ENCODE assay signal across 13 cellular contexts in genomic region chr4:40349561-40350198, GRCh38. TPM values are rescaled to one million over a fixed set of nuclear protein-coding genes. Genes with fewer than 3 reads are reported as not detected.
A peak's percentile ranks its signal among the peaks of the same experiment; 100 is the strongest.
DNase-seq lines count a peak whose midpoint lies in the region; ATAC-seq, FAIRE-seq and TF ChIP-seq lines count a peak whose summit lies in the region.
"Had no signal": no experiment of that assay in that cellular context is flagged by ENCODE, and none has a peak within 500 bp of the region (broad histone marks: within the 10 kb centered on the region; RNA-seq: fewer than 3 reads in every experiment).

No MANE protein-coding gene starts in this region.

- peak; percentile 45 for DNase-seq in AG20443 (ENCODE audit: low spot score)
- DNase-seq in GM19239 (ENCODE audit: insufficient read length, low spot score): no peak
- DNase-seq in kidney epithelial cell (ENCODE audit: low read depth): peak; percentile 29
- no peak for DNase-seq in natural killer cell treated with Interleukin-12 subunit alpha and Interleukin-12 subunit beta and Interleukin-15 and Interleukin-18, amount 100 ng/mL, for 72 hours (ENCODE audit: low spot score)
- no peak for DNase-seq in NCI-H1930 (lab: John Stamatoyannopoulos, UW)
- DNase-seq in dedifferentiated amniotic fluid mesenchymal stem cell (ENCODE audit: extremely low spot score): no peak
- DNase-seq: CD4-positive, alpha-beta T cell; foreskin melanocyte; occipital lobe had no signal

- no peaks in the 10 kb centered on the region for H3K36me3 Mint-ChIP-seq in activated T-helper 17 cell treated with anti-CD3 and anti-CD28 coated beads, Interleukin-2, amount 50 U/mL, for 72 hours (ENCODE audit: low read depth)
- H3K36me3 Mint-ChIP-seq in natural killer cell treated with Interleukin-12 subunit alpha and Interleukin-12 subunit beta and Interleukin-15 and Interleukin-18, amount 100 ng/mL, for 72 hours: no peaks in the 10 kb centered on the region

- no peak for TF ChIP-seq CTCF in kidney epithelial cell (IDR thresholded peaks at IDR 0.05; ENCODE audit: insufficient read depth, low read length, poor library complexity, severe bottlenecking)

- peak; percentile 56 for ATAC-seq in activated T-helper 17 cell treated with anti-CD3 and anti-CD28 coated beads, Interleukin-2, amount 50 U/mL, for 72 hours (replicated peaks)
- no peak for ATAC-seq in natural killer cell treated with Interleukin-12 subunit alpha and Interleukin-12 subunit beta and Interleukin-15 and Interleukin-18, amount 100 ng/mL, for 72 hours
- ATAC-seq in GM19463 (IDR thresholded peaks at IDR 0.05; ENCODE audit: unreplicated experiment): no peak

- no peaks in the 10 kb centered on the region for H3K27me3 ChIP-seq in kidney epithelial cell (ENCODE audit: control insufficient read depth, insufficient read depth, low read length)

- no peaks in the 10 kb centered on the region for H3K9me3 Mint-ChIP-seq in activated T-helper 17 cell treated with anti-CD3 and anti-CD28 coated beads, Interleukin-2, amount 50 U/mL, for 72 hours
- no peaks in the 10 kb centered on the region for H3K9me3 Mint-ChIP-seq in natural killer cell treated with Interleukin-12 subunit alpha and Interleukin-12 subunit beta and Interleukin-15 and Interleukin-18, amount 100 ng/mL, for 72 hours

- H3K36me3 ChIP-seq in kidney epithelial cell (ENCODE audit: control insufficient read depth, insufficient read depth, low read length): no peaks in the 10 kb centered on the region

- peak; percentile 28 for FAIRE-seq in GM19239 (lab: Jason Lieb, UNC)
- FAIRE-seq: H1 had no signal

- H3K4me1 Mint-ChIP-seq in activated T-helper 17 cell treated with anti-CD3 and anti-CD28 coated beads, Interleukin-2, amount 50 U/mL, for 72 hours: no peaks in the 10 kb centered on the region
- H3K4me1 Mint-ChIP-seq in natural killer cell treated with Interleukin-12 subunit alpha and Interleukin-12 subunit beta and Interleukin-15 and Interleukin-18, amount 100 ng/mL, for 72 hours (ENCODE audit: low read depth in 2 of 2): no peaks in the 10 kb centered on the region

- H3K27me3 Mint-ChIP-seq in activated T-helper 17 cell treated with anti-CD3 and anti-CD28 coated beads, Interleukin-2, amount 50 U/mL, for 72 hours: no peaks in the 10 kb centered on the region
- H3K27me3 Mint-ChIP-seq in natural killer cell treated with Interleukin-12 subunit alpha and Interleukin-12 subunit beta and Interleukin-15 and Interleukin-18, amount 100 ng/mL, for 72 hours: peaks cover 7 to 13% of the 10 kb centered on the region in 2 donors

- no peak overlapping the region for H3K27ac Mint-ChIP-seq in activated T-helper 17 cell treated with anti-CD3 and anti-CD28 coated beads, Interleukin-2, amount 50 U/mL, for 72 hours
- no peak overlapping the region for H3K27ac Mint-ChIP-seq in natural killer cell treated with Interleukin-12 subunit alpha and Interleukin-12 subunit beta and Interleukin-15 and Interleukin-18, amount 100 ng/mL, for 72 hours
- H3K27ac Mint-ChIP-seq: CD4-positive, alpha-beta T cell had no signal

- H3K4me3 ChIP-seq in kidney epithelial cell (ENCODE audit: low read depth, low read length): no peak overlapping the region

- no peak overlapping the region for H3K4me3 Mint-ChIP-seq in activated T-helper 17 cell treated with anti-CD3 and anti-CD28 coated beads, Interleukin-2, amount 50 U/mL, for 72 hours
- H3K4me3 Mint-ChIP-seq in natural killer cell treated with Interleukin-12 subunit alpha and Interleukin-12 subunit beta and Interleukin-15 and Interleukin-18, amount 100 ng/mL, for 72 hours: no peak overlapping the region
- H3K4me3 Mint-ChIP-seq: CD4-positive, alpha-beta T cell had no signal

RNA-seq across cellular contexts. Expression of gene CHRNA9, which starts 14.5 kb away (rescaled TPM):
- not detected for total RNA-seq in activated T-helper 17 cell treated with anti-CD3 and anti-CD28 coated beads, Interleukin-2, amount 50 U/mL, for 72 hours
- total RNA-seq in kidney epithelial cell: 0.07 TPM in 1 of 2 replicates, not detected in the other
- total RNA-seq in natural killer cell treated with Interleukin-12 subunit alpha and Interleukin-12 subunit beta and Interleukin-15 and Interleukin-18, amount 100 ng/mL, for 72 hours: not detected
- total RNA-seq: CD4-positive, alpha-beta T cell; cerebellum had no signal

Comparison
In these comparisons a context has a peak if more than half of its experiments do, and no peak if none do; other contexts are left out.
1. DNase-seq: peak in AG20443 (single experiment) and kidney epithelial cell (single experiment); none in GM19239 (single experiment), natural killer cell treated with Interleukin-12 subunit alpha and Interleukin-12 subunit beta and Interleukin-15 and Interleukin-18, amount 100 ng/mL, for 72 hours (single experiment), NCI-H1930 (0 of 2) and dedifferentiated amniotic fluid mesenchymal stem cell (single experiment).